Comparison of ENCODE assay signal across 9 cellular contexts in genomic region chr15:59543721-59544547, GRCh38.
DNase-seq lines count a peak whose midpoint lies in the region; ATAC-seq and TF ChIP-seq lines count a peak whose summit lies in the region.
"Had no signal": no experiment of that assay in that cellular context is flagged by ENCODE, and none has a peak within 500 bp of the region (broad histone marks: within the 10 kb centered on the region; RNA-seq: fewer than 3 reads in every experiment).

No MANE protein-coding gene starts in this region.

- H3K4me3 ChIP-seq in body of pancreas: no peak overlapping the region

- H3K9me3 Mint-ChIP-seq in IgD-negative memory B cell: no peaks in the 10 kb centered on the region

- 50 to 57% methylated on average over 8 to 9 of the region's 9 CpGs for WGBS in body of pancreas, 2 donors

- peaks cover 16 to 22% (median 16%) of the 10 kb centered on the region in 3 donors for H3K4me1 Mint-ChIP-seq in IgD-negative memory B cell

- no peaks in the 10 kb centered on the region for H3K36me3 ChIP-seq in body of pancreas (replicated peaks in 1 of 2; ENCODE audit: insufficient read depth in 1 of 2, low read depth in 2 of 2)

- DNase-seq in HuH-7.5 (ENCODE audit: low spot score) (no peak), NCI-H2107 (lab: John Stamatoyannopoulos, UW) (no peak), body of pancreas (no peak), C1 segment of cervical spinal cord (lab: John Stamatoyannopoulos, UW) (no peak)
- DNase-seq: foreskin melanocyte had no signal

- peak overlapping the region; percentile 41 to 73 (median 42) for H3K27ac Mint-ChIP-seq in IgD-negative memory B cell

- H3K36me3 Mint-ChIP-seq in IgD-negative memory B cell: no peaks in the 10 kb centered on the region

- no peak for TF ChIP-seq CTCF in body of pancreas (IDR thresholded peaks at IDR 0.05)

- TF ChIP-seq POLR2A in GM18505 (IDR thresholded peaks at IDR 0.05; ENCODE audit: borderline replicate concordance, extremely low read depth, insufficient read depth, insufficient read length) (no peak), body of pancreas (IDR thresholded peaks at IDR 0.05) (no peak)

- H3K27ac ChIP-seq in body of pancreas: no peak overlapping the region

- no peaks in the 10 kb centered on the region for H3K9me3 ChIP-seq in body of pancreas

- intact Hi-C loops in body of pancreas (cut with DNase I): no loop called here

- H3K4me1 ChIP-seq in body of pancreas: no peaks in the 10 kb centered on the region

- peaks cover 1% of the 10 kb centered on the region for H3K27me3 Mint-ChIP-seq in IgD-negative memory B cell

- peak; percentile 83 for ATAC-seq in GM18505 (IDR thresholded peaks at IDR 0.05; ENCODE audit: unreplicated experiment)
- ATAC-seq in GM21576 (IDR thresholded peaks at IDR 0.05; ENCODE audit: unreplicated experiment): peak; percentile 75
- ATAC-seq in esophagus mucosa: peak; percentile 42
- ATAC-seq in body of pancreas: no peak

- peak overlapping the region in 3 of 4 donors; percentile 54 to 93 (median 85) for H3K4me3 Mint-ChIP-seq in IgD-negative memory B cell

- H3K27me3 ChIP-seq in body of pancreas: no peaks in the 10 kb centered on the region
